In genomic region chr16:30067584-30067916, GRCh38 we compare ENCODE assay signal across 1 cellular context.
TF ChIP-seq lines count a peak whose summit lies in the region.

No MANE protein-coding gene starts in this region.

TF ChIP-seq in HepG2, 621 proteins besides CTCF, POLR2A, EP300 and RAD21 (continues in another document):
- TF ChIP-seq ZNF496 (CRISPR knock-in tag; IDR thresholded peaks at IDR 0.05; ENCODE audit: insufficient replicate concordance) = no peak
- TF ChIP-seq TCF7L2 (IDR thresholded peaks at IDR 0.05; ENCODE audit: low read depth, low read length) = no peak
- 0 out of 2 replicates have a peak, but pooled peaks have one; percentile 39 for TF ChIP-seq ZNF605 (CRISPR knock-in tag; IDR thresholded peaks at IDR 0.05)
- TF ChIP-seq, protein P1, sequence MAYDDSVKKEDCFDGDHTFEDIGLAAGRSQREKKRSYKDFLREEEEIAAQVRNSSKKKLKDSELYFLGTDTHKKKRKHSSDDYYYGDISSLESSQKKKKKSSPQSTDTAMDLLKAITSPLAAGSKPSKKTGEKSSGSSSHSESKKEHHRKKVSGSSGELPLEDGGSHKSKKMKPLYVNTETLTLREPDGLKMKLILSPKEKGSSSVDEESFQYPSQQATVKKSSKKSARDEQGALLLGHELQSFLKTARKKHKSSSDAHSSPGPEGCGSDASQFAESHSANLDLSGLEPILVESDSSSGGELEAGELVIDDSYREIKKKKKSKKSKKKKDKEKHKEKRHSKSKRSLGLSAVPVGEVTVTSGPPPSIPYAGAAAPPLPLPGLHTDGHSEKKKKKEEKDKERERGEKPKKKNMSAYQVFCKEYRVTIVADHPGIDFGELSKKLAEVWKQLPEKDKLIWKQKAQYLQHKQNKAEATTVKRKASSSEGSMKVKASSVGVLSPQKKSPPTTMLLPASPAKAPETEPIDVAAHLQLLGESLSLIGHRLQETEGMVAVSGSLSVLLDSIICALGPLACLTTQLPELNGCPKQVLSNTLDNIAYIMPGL (CRISPR knock-in tag; IDR thresholded peaks at IDR 0.05; ENCODE audit: borderline replicate concordance in 1 of 2, low read depth in 1 of 2) = 0 out of 4 replicates have a peak, but pooled peaks of 1 of the 2 experiments have one; percentile 21
- no peak for TF ChIP-seq ZNF205 (CRISPR knock-in tag; IDR thresholded peaks at IDR 0.05)
- TF ChIP-seq, protein P2, sequence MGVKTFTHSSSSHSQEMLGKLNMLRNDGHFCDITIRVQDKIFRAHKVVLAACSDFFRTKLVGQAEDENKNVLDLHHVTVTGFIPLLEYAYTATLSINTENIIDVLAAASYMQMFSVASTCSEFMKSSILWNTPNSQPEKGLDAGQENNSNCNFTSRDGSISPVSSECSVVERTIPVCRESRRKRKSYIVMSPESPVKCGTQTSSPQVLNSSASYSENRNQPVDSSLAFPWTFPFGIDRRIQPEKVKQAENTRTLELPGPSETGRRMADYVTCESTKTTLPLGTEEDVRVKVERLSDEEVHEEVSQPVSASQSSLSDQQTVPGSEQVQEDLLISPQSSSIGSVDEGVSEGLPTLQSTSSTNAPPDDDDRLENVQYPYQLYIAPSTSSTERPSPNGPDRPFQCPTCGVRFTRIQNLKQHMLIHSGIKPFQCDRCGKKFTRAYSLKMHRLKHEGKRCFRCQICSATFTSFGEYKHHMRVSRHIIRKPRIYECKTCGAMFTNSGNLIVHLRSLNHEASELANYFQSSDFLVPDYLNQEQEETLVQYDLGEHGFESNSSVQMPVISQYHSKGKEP (CRISPR knock-in tag; IDR thresholded peaks at IDR 0.05) = no peak
- 0 out of 2 replicates have a peak, but pooled peaks have one; percentile 44 for TF ChIP-seq HBP1 (CRISPR knock-in tag; IDR thresholded peaks at IDR 0.05; ENCODE audit: low read depth)
- TF ChIP-seq ZNF230 (CRISPR knock-in tag; IDR thresholded peaks at IDR 0.05) = 0 out of 2 replicates have a peak, but pooled peaks have one; percentile 28
- no peak for TF ChIP-seq ZNF30 (CRISPR knock-in tag; IDR thresholded peaks at IDR 0.05)
- TF ChIP-seq RBFOX2 (IDR thresholded peaks at IDR 0.05; ENCODE audit: low read depth, low read length) = peak; percentile 66
- TF ChIP-seq ZNF225 (CRISPR knock-in tag; IDR thresholded peaks at IDR 0.05) = no peak
- no peak for TF ChIP-seq FOXO1 (CRISPR knock-in tag; IDR thresholded peaks at IDR 0.05)
- no peak for TF ChIP-seq ZKSCAN8 (CRISPR knock-in tag; IDR thresholded peaks at IDR 0.05; ENCODE audit: borderline replicate concordance)
- no peak for TF ChIP-seq ZNF333 (CRISPR knock-in tag; IDR thresholded peaks at IDR 0.05; ENCODE audit: borderline replicate concordance)
- no peak for TF ChIP-seq ZNF609 (CRISPR knock-in tag; IDR thresholded peaks at IDR 0.05; ENCODE audit: borderline replicate concordance)
- no peak for TF ChIP-seq TFDP2 (CRISPR knock-in tag; IDR thresholded peaks at IDR 0.05)
- no peak for TF ChIP-seq MEF2D (CRISPR knock-in tag; IDR thresholded peaks at IDR 0.05)
- TF ChIP-seq, protein P3, sequence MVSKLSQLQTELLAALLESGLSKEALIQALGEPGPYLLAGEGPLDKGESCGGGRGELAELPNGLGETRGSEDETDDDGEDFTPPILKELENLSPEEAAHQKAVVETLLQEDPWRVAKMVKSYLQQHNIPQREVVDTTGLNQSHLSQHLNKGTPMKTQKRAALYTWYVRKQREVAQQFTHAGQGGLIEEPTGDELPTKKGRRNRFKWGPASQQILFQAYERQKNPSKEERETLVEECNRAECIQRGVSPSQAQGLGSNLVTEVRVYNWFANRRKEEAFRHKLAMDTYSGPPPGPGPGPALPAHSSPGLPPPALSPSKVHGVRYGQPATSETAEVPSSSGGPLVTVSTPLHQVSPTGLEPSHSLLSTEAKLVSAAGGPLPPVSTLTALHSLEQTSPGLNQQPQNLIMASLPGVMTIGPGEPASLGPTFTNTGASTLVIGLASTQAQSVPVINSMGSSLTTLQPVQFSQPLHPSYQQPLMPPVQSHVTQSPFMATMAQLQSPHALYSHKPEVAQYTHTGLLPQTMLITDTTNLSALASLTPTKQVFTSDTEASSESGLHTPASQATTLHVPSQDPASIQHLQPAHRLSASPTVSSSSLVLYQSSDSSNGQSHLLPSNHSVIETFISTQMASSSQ (IDR thresholded peaks at IDR 0.05; ENCODE audit: low read depth) = no peak
- TF ChIP-seq, protein P3 (CRISPR knock-in tag; IDR thresholded peaks at IDR 0.05; ENCODE audit: borderline replicate concordance) = 0 out of 2 replicates have a peak, but pooled peaks have one; percentile 5
- TF ChIP-seq ZNF740 (CRISPR knock-in tag; IDR thresholded peaks at IDR 0.05) = no peak
- TF ChIP-seq UBTF (CRISPR knock-in tag; IDR thresholded peaks at IDR 0.05) = no peak
